1 cellular context compared by ENCODE assay signal in genomic region chr19:44553478-44554171, GRCh38.
A peak's percentile ranks its signal among the peaks of the same experiment; 100 is the strongest.
TF ChIP-seq lines count a peak whose summit lies in the region.

No MANE protein-coding gene starts in this region.

TF ChIP-seq in K562, 482 proteins besides CTCF, POLR2A, EP300 and RAD21 (continued from another document):
- TF ChIP-seq ZNF518B (CRISPR knock-in tag; IDR thresholded peaks at IDR 0.05) (no peak), NR1H2 (CRISPR knock-in tag; IDR thresholded peaks at IDR 0.05) (no peak), SIX5 (IDR thresholded peaks at IDR 0.05; ENCODE audit: borderline replicate concordance in 1 of 2, insufficient read depth in 1 of 2, low read depth in 1 of 2, low read length in 2 of 2) (no peak), ZNF212 (CRISPR knock-in tag; IDR thresholded peaks at IDR 0.05) (no peak), DIDO1 (tag; IDR thresholded peaks at IDR 0.05; ENCODE audit: low read depth) (no peak), NFRKB (IDR thresholded peaks at IDR 0.05; ENCODE audit: low read depth) (0 out of 2 replicates have a peak, but pooled peaks have one; percentile 60), FOXK2 (conservative IDR thresholded peaks at IDR 0.05 in 1 of 2, IDR thresholded peaks at IDR 0.05 in 1 of 2; ENCODE audit: low read depth in 2 of 2) (0 out of 4 replicates have a peak, but pooled peaks of 1 of the 2 experiments have one; percentile 7), E4F1 (CRISPR knock-in tag; IDR thresholded peaks at IDR 0.05; ENCODE audit: borderline replicate concordance) (no peak), CCAR2 (IDR thresholded peaks at IDR 0.05; ENCODE audit: low read depth, low read length) (no peak), RBM22 (IDR thresholded peaks at IDR 0.05; ENCODE audit: low read depth, low read length, poor library complexity, severe bottlenecking) (no peak)
